ENCODE assay signal across 1 cellular context in genomic region chr5:159448841-159449407, GRCh38.
TF ChIP-seq lines count a peak whose summit lies in the region.

No MANE protein-coding gene starts in this region.

TF ChIP-seq in HEK293, 187 proteins besides CTCF, POLR2A, EP300 and RAD21 (continued from another document):
- TF ChIP-seq ZEB2 (tag by site-specific recombination; IDR thresholded peaks at IDR 0.05) (peak; percentile 75), ZNF529 (tag by site-specific recombination; IDR thresholded peaks at IDR 0.05; ENCODE audit: insufficient replicate concordance) (no peak), FEZF1 (tag by site-specific recombination; IDR thresholded peaks at IDR 0.05) (peak; percentile 82), ZBTB44 (tag by site-specific recombination; IDR thresholded peaks at IDR 0.05) (no peak), PRDM4 (tag by site-specific recombination; IDR thresholded peaks at IDR 0.05) (peak; percentile 38; the same call in 1 of the 2 replicates), ZNF10 (tag by site-specific recombination; IDR thresholded peaks at IDR 0.05) (0 out of 2 replicates have a peak, but pooled peaks have one; percentile 15), BCL11B (tag by site-specific recombination; IDR thresholded peaks at IDR 0.05; ENCODE audit: low read depth) (0 out of 2 replicates have a peak, but pooled peaks have one; percentile 69), ZFHX2 (tag by site-specific recombination; conservative IDR thresholded peaks at IDR 0.05) (no peak; the same call in 1 of the 2 replicates), ZNF513 (tag by site-specific recombination; IDR thresholded peaks at IDR 0.05) (no peak), TRIM28 (IDR thresholded peaks at IDR 0.05; ENCODE audit: borderline replicate concordance, low read length) (peak; percentile 72; the same call in 1 of the 2 replicates), ZFP37 (tag by site-specific recombination; IDR thresholded peaks at IDR 0.05) (0 out of 2 replicates have a peak, but pooled peaks have one; percentile 20), PRDM10 (tag by site-specific recombination; IDR thresholded peaks at IDR 0.05) (0 out of 2 replicates have a peak, but pooled peaks have one; percentile 20), MEIS1 (CRISPR knock-in tag; IDR thresholded peaks at IDR 0.05; ENCODE audit: borderline replicate concordance) (no peak), SALL2 (tag by site-specific recombination; IDR thresholded peaks at IDR 0.05; ENCODE audit: borderline replicate concordance) (no peak), GLI4 (tag by site-specific recombination; IDR thresholded peaks at IDR 0.05) (no peak), ZNF707 (tag by site-specific recombination; IDR thresholded peaks at IDR 0.05) (no peak), OSR2 (tag by site-specific recombination; IDR thresholded peaks at IDR 0.05) (peak; percentile 51; the same call in 1 of the 2 replicates), ZSCAN30 (tag by site-specific recombination; IDR thresholded peaks at IDR 0.05) (0 out of 2 replicates have a peak, but pooled peaks have one; percentile 38), ZNF366 (tag by site-specific recombination; conservative IDR thresholded peaks at IDR 0.05) (peak; percentile 63), ZNF335 (tag by site-specific recombination; conservative IDR thresholded peaks at IDR 0.05) (peak; percentile 25; the same call in 1 of the 2 replicates), ZNF768 (tag by site-specific recombination; IDR thresholded peaks at IDR 0.05) (no peak), IKZF3 (tag by site-specific recombination; IDR thresholded peaks at IDR 0.05) (peak; percentile 47), SP2 (tag by site-specific recombination; IDR thresholded peaks at IDR 0.05) (no peak), ZNF202 (tag by site-specific recombination; IDR thresholded peaks at IDR 0.05; ENCODE audit: borderline replicate concordance) (no peak), KLF9 (tag by site-specific recombination; IDR thresholded peaks at IDR 0.05; ENCODE audit: low read depth) (0 out of 2 replicates have a peak, but pooled peaks have one; percentile 23), GLIS2 (tag by site-specific recombination; IDR thresholded peaks at IDR 0.05) (peak; percentile 21; the same call in 1 of the 2 replicates), ZNF843 (tag by site-specific recombination; IDR thresholded peaks at IDR 0.05) (peak; percentile 93), HIC1 (tag by site-specific recombination; IDR thresholded peaks at IDR 0.05) (peak; percentile 58; the same call in 1 of the 2 replicates), KLF17 (tag by site-specific recombination; IDR thresholded peaks at IDR 0.05) (peak; percentile 46; the same call in 1 of the 2 replicates), ZFP69B (tag by site-specific recombination; IDR thresholded peaks at IDR 0.05) (no peak)
